1 cellular context compared by ENCODE assay signal in the genomic region with DNA sequence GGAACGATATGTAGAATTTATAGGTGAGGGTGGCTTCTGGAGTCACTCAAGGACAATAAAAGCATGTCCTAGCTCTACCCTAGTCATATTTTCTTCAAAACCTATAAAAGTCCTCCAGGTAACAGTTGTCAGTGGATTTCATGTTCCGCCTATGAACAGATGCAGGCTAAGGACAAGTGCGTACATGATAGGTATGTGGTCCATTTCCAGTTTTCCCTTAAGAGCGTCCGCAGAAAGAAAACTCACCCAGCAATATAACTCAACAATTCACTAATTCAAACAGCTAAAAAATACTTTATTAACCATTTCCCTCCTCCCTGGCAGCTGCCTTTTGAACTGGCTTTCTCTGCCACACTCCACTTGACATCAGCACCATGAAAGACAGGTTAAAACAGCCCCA.
TF ChIP-seq lines count a peak whose summit lies in the region.

No MANE protein-coding gene starts in this region.

TF ChIP-seq in GM23338, 12 proteins besides CTCF, POLR2A, EP300 and RAD21 (continued from another document):
- TF ChIP-seq, protein P1, sequence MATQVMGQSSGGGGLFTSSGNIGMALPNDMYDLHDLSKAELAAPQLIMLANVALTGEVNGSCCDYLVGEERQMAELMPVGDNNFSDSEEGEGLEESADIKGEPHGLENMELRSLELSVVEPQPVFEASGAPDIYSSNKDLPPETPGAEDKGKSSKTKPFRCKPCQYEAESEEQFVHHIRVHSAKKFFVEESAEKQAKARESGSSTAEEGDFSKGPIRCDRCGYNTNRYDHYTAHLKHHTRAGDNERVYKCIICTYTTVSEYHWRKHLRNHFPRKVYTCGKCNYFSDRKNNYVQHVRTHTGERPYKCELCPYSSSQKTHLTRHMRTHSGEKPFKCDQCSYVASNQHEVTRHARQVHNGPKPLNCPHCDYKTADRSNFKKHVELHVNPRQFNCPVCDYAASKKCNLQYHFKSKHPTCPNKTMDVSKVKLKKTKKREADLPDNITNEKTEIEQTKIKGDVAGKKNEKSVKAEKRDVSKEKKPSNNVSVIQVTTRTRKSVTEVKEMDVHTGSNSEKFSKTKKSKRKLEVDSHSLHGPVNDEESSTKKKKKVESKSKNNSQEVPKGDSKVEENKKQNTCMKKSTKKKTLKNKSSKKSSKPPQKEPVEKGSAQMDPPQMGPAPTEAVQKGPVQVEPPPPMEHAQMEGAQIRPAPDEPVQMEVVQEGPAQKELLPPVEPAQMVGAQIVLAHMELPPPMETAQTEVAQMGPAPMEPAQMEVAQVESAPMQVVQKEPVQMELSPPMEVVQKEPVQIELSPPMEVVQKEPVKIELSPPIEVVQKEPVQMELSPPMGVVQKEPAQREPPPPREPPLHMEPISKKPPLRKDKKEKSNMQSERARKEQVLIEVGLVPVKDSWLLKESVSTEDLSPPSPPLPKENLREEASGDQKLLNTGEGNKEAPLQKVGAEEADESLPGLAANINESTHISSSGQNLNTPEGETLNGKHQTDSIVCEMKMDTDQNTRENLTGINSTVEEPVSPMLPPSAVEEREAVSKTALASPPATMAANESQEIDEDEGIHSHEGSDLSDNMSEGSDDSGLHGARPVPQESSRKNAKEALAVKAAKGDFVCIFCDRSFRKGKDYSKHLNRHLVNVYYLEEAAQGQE (IDR thresholded peaks at IDR 0.05; ENCODE audit: unreplicated experiment): no peak
- TF ChIP-seq, protein P2, sequence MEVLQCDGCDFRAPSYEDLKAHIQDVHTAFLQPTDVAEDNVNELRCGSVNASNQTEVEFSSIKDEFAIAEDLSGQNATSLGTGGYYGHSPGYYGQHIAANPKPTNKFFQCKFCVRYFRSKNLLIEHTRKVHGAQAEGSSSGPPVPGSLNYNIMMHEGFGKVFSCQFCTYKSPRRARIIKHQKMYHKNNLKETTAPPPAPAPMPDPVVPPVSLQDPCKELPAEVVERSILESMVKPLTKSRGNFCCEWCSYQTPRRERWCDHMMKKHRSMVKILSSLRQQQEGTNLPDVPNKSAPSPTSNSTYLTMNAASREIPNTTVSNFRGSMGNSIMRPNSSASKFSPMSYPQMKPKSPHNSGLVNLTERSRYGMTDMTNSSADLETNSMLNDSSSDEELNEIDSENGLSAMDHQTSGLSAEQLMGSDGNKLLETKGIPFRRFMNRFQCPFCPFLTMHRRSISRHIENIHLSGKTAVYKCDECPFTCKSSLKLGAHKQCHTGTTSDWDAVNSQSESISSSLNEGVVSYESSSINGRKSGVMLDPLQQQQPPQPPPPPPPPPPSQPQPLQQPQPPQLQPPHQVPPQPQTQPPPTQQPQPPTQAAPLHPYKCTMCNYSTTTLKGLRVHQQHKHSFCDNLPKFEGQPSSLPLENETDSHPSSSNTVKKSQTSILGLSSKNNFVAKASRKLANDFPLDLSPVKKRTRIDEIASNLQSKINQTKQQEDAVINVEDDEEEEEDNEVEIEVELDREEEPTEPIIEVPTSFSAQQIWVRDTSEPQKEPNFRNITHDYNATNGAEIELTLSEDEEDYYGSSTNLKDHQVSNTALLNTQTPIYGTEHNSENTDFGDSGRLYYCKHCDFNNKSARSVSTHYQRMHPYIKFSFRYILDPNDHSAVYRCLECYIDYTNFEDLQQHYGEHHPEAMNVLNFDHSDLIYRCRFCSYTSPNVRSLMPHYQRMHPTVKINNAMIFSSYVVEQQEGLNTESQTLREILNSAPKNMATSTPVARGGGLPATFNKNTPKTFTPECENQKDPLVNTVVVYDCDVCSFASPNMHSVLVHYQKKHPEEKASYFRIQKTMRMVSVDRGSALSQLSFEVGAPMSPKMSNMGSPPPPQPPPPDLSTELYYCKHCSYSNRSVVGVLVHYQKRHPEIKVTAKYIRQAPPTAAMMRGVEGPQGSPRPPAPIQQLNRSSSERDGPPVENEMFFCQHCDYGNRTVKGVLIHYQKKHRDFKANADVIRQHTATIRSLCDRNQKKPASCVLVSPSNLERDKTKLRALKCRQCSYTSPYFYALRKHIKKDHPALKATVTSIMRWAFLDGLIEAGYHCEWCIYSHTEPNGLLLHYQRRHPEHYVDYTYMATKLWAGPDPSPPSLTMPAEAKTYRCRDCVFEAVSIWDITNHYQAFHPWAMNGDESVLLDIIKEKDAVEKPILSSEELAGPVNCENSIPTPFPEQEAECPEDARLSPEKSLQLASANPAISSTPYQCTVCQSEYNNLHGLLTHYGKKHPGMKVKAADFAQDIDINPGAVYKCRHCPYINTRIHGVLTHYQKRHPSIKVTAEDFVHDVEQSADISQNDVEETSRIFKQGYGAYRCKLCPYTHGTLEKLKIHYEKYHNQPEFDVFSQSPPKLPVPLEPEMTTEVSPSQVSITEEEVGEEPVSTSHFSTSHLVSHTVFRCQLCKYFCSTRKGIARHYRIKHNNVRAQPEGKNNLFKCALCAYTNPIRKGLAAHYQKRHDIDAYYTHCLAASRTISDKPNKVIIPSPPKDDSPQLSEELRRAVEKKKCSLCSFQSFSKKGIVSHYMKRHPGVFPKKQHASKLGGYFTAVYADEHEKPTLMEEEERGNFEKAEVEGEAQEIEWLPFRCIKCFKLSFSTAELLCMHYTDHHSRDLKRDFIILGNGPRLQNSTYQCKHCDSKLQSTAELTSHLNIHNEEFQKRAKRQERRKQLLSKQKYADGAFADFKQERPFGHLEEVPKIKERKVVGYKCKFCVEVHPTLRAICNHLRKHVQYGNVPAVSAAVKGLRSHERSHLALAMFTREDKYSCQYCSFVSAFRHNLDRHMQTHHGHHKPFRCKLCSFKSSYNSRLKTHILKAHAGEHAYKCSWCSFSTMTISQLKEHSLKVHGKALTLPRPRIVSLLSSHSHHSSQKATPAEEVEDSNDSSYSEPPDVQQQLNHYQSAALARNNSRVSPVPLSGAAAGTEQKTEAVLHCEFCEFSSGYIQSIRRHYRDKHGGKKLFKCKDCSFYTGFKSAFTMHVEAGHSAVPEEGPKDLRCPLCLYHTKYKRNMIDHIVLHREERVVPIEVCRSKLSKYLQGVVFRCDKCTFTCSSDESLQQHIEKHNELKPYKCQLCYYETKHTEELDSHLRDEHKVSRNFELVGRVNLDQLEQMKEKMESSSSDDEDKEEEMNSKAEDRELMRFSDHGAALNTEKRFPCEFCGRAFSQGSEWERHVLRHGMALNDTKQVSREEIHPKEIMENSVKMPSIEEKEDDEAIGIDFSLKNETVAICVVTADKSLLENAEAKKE (CRISPR knock-in tag; IDR thresholded peaks at IDR 0.05): no peak
- TF ChIP-seq ZNF331 (CRISPR knock-in tag; IDR thresholded peaks at IDR 0.05; ENCODE audit: low read depth): no peak
- no peak for TF ChIP-seq POLR2AphosphoS5 (IDR thresholded peaks at IDR 0.05; ENCODE audit: low read depth)
TF ChIP-seq in GM23338: peak in this region for 0.
